9 cellular contexts compared by ENCODE assay signal in the genomic region with DNA sequence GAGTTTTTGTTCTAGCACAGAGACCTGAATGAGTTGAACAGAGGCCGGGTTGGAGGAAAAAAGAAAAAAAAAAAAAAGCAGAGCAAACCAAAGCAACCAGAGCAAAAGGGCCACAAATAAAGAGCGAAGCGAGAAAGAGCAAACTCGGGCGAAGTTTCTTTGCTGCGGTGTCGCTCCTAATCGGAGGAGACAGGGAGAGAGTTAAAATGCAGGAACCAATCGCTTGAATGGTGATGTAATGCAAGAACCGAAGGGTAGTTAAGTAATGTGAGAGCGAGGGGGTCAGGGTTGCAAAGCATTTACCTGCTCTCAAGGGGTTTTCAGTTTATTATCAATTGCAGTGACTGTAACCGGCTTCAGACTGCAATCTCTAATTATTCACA.
DNase-seq lines count a peak whose midpoint lies in the region; ATAC-seq and TF ChIP-seq lines count a peak whose summit lies in the region.
"Had no signal": no experiment of that assay in that cellular context is flagged by ENCODE, and none has a peak within 500 bp of the region (broad histone marks: within the 10 kb centered on the region; RNA-seq: fewer than 3 reads in every experiment).

No MANE protein-coding gene starts in this region.

- no peak overlapping the region for H3K4me3 Mint-ChIP-seq in activated CD4-positive, alpha-beta memory T cell treated with anti-CD3 and anti-CD28 coated beads for 36 hours
- H3K4me3 Mint-ChIP-seq: activated naive CD8-positive, alpha-beta T cell treated with anti-CD3 and anti-CD28 coated beads, Interleukin-2, amount 10 ng/mL, durations not matched to agents 7 days and 5 days had no signal

- H4K5ac ChIP-seq in IMR-90 (ENCODE audit: low read depth, low read length) = 0 out of 2 replicates have a peak overlapping the region, but pooled peaks have one; percentile 3

- H3K27ac ChIP-seq in IMR-90 (ENCODE audit: insufficient read depth, low read length) (peak overlapping the region; percentile 71), liver (ENCODE audit: low read depth in 1 of 2, low read length in 2 of 2) (peak overlapping the region; percentile 57 to 70), urinary bladder (ENCODE audit: low read depth) (no peak overlapping the region)

- H3K4me3 ChIP-seq in IMR-90 (ENCODE audit: insufficient read depth, low read depth, low read length) (peak overlapping the region; percentile 45), choroid plexus epithelial cell (ENCODE audit: low read depth, low read length) (peak overlapping the region; percentile 61), liver (ENCODE audit: low read depth in 1 of 3, low read length in 3 of 3) (peak overlapping the region in 2 of 3 donors; percentile 18 to 37), urinary bladder (ENCODE audit: low read depth, low read length) (peak overlapping the region; percentile 19)

- H2BK120ac ChIP-seq in IMR-90 (ENCODE audit: low read depth, low read length) = peak overlapping the region; percentile 79

- peak overlapping the region; percentile 41 for H4K91ac ChIP-seq in IMR-90 (ENCODE audit: insufficient read depth, low read depth, low read length)

- intact Hi-C loops in IMR-90 (cut with micrococcal nuclease) = loop anchor here (1.0 kb wide), 2 partner anchors 167 to 277 kb away; no protein-coding TSS in a partner anchor
- intact Hi-C loops in activated CD4-positive, alpha-beta memory T cell treated with anti-CD3 and anti-CD28 coated beads for 36 hours (cut with micrococcal nuclease) = no loop called here

- peak overlapping the region in 1 of 2 experiments; percentile 39; a peak in 2 of 4 replicates for H4K8ac ChIP-seq in IMR-90 (ENCODE audit: low read depth in 2 of 2, low read length in 2 of 2)

- no peaks in the 10 kb centered on the region for H3K4me1 Mint-ChIP-seq in activated CD4-positive, alpha-beta memory T cell treated with anti-CD3 and anti-CD28 coated beads for 36 hours (ENCODE audit: low read depth)
- H3K4me1 Mint-ChIP-seq: activated naive CD8-positive, alpha-beta T cell treated with anti-CD3 and anti-CD28 coated beads, Interleukin-2, amount 10 ng/mL, durations not matched to agents 7 days and 5 days had no signal

- no peak overlapping the region for H2AK9ac ChIP-seq in IMR-90 (replicated peaks; ENCODE audit: low read depth, low read length, poor library complexity)

- peak overlapping the region; percentile 57 for H2BK5ac ChIP-seq in IMR-90 (ENCODE audit: low read depth, low read length, poor library complexity, severe bottlenecking)

- peak overlapping the region; percentile 53 for H3K14ac ChIP-seq in IMR-90 (replicated peaks; ENCODE audit: low read depth, low read length)

- peak overlapping the region; percentile 81 for H3K56ac ChIP-seq in IMR-90 (ENCODE audit: extremely low read depth, insufficient read depth, low read length)

- TF ChIP-seq CTCF in IMR-90 (conservative IDR thresholded peaks at IDR 0.05; ENCODE audit: low read depth, low read length) = no peak
- TF ChIP-seq CTCF in choroid plexus epithelial cell (conservative IDR thresholded peaks at IDR 0.05; ENCODE audit: low read depth, low read length) = no peak
- no peak for TF ChIP-seq CTCF in liver (IDR thresholded peaks at IDR 0.05; ENCODE audit: low read depth, low read length, missing input control)

- peak; percentile 75 for DNase-seq in A172 (ENCODE audit: low spot score)
- peak; percentile 79 for DNase-seq in IMR-90
- DNase-seq in choroid plexus epithelial cell (ENCODE audit: low read depth) = peak; percentile 84
- DNase-seq in activated CD4-positive, alpha-beta memory T cell treated with anti-CD3 and anti-CD28 coated beads for 36 hours = no peak
- no peak for DNase-seq in activated naive CD4-positive, alpha-beta T cell treated with Interleukin-2 at 50 U/mL for 16 hours
- DNase-seq: activated naive CD8-positive, alpha-beta T cell treated with anti-CD3 and anti-CD28 coated beads, Interleukin-2, amount 10 ng/mL, durations not matched to agents 7 days and 5 days had no signal

- TF ChIP-seq POLR2A in IMR-90 (IDR thresholded peaks at IDR 0.05; ENCODE audit: low read depth, low read length) = peak; percentile 48; the same call in 1 of the 2 replicates

- H2BK15ac ChIP-seq in IMR-90 (ENCODE audit: low read depth, low read length) = peak overlapping the region; percentile 12; the same call in 1 of the 3 replicates

- BruUV-seq in IMR-90 (replicated peaks; lab: Mats Ljungman, UMichigan) = TSS peak; percentile 90

- no peaks in the 10 kb centered on the region for H4K20me1 ChIP-seq in IMR-90 (ENCODE audit: insufficient read depth, low read length)

- no peak overlapping the region for H3K23ac ChIP-seq in IMR-90 (ENCODE audit: low read depth, low read length)

- H2AFZ ChIP-seq in IMR-90 (replicated peaks; ENCODE audit: low read length, poor library complexity) = peak overlapping the region; percentile 72

- no peak overlapping the region for H3K27ac Mint-ChIP-seq in activated CD4-positive, alpha-beta memory T cell treated with anti-CD3 and anti-CD28 coated beads for 36 hours
- H3K27ac Mint-ChIP-seq: activated naive CD8-positive, alpha-beta T cell treated with anti-CD3 and anti-CD28 coated beads, Interleukin-2, amount 10 ng/mL, durations not matched to agents 7 days and 5 days had no signal

- peak; percentile 58 for ATAC-seq in IMR-90 (ENCODE audit: low read depth)
- ATAC-seq in HG03025 (IDR thresholded peaks at IDR 0.05; ENCODE audit: low FRiP score, unreplicated experiment) = no peak

- 0 out of 4 replicates have a peak, but pooled peaks cover 4 to 5% of the 10 kb centered on the region in 2 experiments for H3K79me1 ChIP-seq in IMR-90 (ENCODE audit: low read depth in 1 of 2, low read length in 2 of 2)

- H3K27me3 ChIP-seq in IMR-90 (ENCODE audit: control insufficient read depth, insufficient read depth, low read length) (no peaks in the 10 kb centered on the region), liver (ENCODE audit: control insufficient read depth in 4 of 4, insufficient read depth in 4 of 4, low read length in 3 of 4) (peaks cover 0 to 4% (median 0%) of the 10 kb centered on the region in 4 donors)

- H3K36me3 Mint-ChIP-seq in activated CD4-positive, alpha-beta memory T cell treated with anti-CD3 and anti-CD28 coated beads for 36 hours = no peaks in the 10 kb centered on the region
- H3K36me3 Mint-ChIP-seq: activated naive CD8-positive, alpha-beta T cell treated with anti-CD3 and anti-CD28 coated beads, Interleukin-2, amount 10 ng/mL, durations not matched to agents 7 days and 5 days had no signal

- peak overlapping the region; percentile 57; the same call in 1 of the 2 replicates for H2BK20ac ChIP-seq in IMR-90 (ENCODE audit: low read depth, low read length)

- H3K4me1 ChIP-seq in IMR-90 (ENCODE audit: control insufficient read depth, insufficient read depth, low read length) (peaks cover 4% of the 10 kb centered on the region), liver (ENCODE audit: control insufficient read depth in 4 of 4, insufficient read depth in 4 of 4, low read length in 3 of 4) (peaks cover 0 to 2% (median 0%) of the 10 kb centered on the region in 4 donors), urinary bladder (ENCODE audit: insufficient read depth) (no peaks in the 10 kb centered on the region)

- CTCF ChIA-PET in IMR-90 (lab: Yijun Ruan, JAX) = interaction anchor here (1.3 kb wide), 1 partner anchor 1491 kb away, joined by 4 read pairs; no protein-coding TSS in a partner anchor
- CTCF ChIA-PET in activated CD4-positive, alpha-beta memory T cell treated with anti-CD3 and anti-CD28 coated beads for 36 hours (lab: Charles Lee) = no interaction called here

- peak overlapping the region; percentile 67 for H3K4ac ChIP-seq in IMR-90 (ENCODE audit: low read depth, low read length)

- peak overlapping the region; percentile 88 for H3K4me2 ChIP-seq in IMR-90 (ENCODE audit: low read depth, low read length)

- WGBS in IMR-90 (ENCODE audit: extremely low coverage in 2 of 2, insufficient read length in 1 of 2), 2 experiments = no CpG with 5 or more reads among the region's 12 CpGs
- 13% methylated on average over 12 of the region's 12 CpGs for WGBS in liver
- WGBS in urinary bladder = 3% methylated on average over 12 of the region's 12 CpGs

- in situ Hi-C loops in IMR-90 (cut with MboI; ENCODE audit: low sequenced_read_pairs) = no loop called here

- no peaks in the 10 kb centered on the region for H3K9me3 Mint-ChIP-seq in activated CD4-positive, alpha-beta memory T cell treated with anti-CD3 and anti-CD28 coated beads for 36 hours
- H3K9me3 Mint-ChIP-seq: activated naive CD8-positive, alpha-beta T cell treated with anti-CD3 and anti-CD28 coated beads, Interleukin-2, amount 10 ng/mL, durations not matched to agents 7 days and 5 days had no signal

- H3K9me1 ChIP-seq in IMR-90 (ENCODE audit: insufficient read depth, low read length) = no peaks in the 10 kb centered on the region

- no peak overlapping the region for H2AK5ac ChIP-seq in IMR-90 (ENCODE audit: low read depth, low read length)

- TF ChIP-seq RAD21 in IMR-90 (IDR thresholded peaks at IDR 0.05; ENCODE audit: low read length) (no peak), liver (IDR thresholded peaks at IDR 0.05) (no peak)

- POLR2A ChIA-PET in IMR-90 (lab: Charles Lee; ENCODE audit: unreplicated experiment) = interaction anchor here (0.8 to 1.0 kb wide), 2 partner anchors 8 to 24 kb away, joined by 3 read pairs; no protein-coding TSS in a partner anchor
- POLR2A ChIA-PET in activated CD4-positive, alpha-beta memory T cell treated with anti-CD3 and anti-CD28 coated beads for 36 hours (lab: Charles Lee) = no interaction called here

- H3K9me3 ChIP-seq in IMR-90 (ENCODE audit: control insufficient read depth, insufficient read depth, low read length) = no peaks in the 10 kb centered on the region
- H3K9me3 ChIP-seq in liver (ENCODE audit: control insufficient read depth in 4 of 4, low read length in 3 of 4) = no peaks in the 10 kb centered on the region

- H3K9ac ChIP-seq in IMR-90 (ENCODE audit: low read depth, low read length) (peak overlapping the region; percentile 58), liver (ENCODE audit: low read depth in 1 of 2, low read length in 2 of 2) (peak overlapping the region; percentile 22 to 63)

- peak overlapping the region; percentile 60 for H3K18ac ChIP-seq in IMR-90 (ENCODE audit: low read depth, low read length)

- dilution Hi-C loops in IMR-90 (cut with HindIII; ENCODE audit: low sequenced_read_pairs, unreplicated experiment) = no loop called here

- H3K36me3 ChIP-seq in IMR-90 (ENCODE audit: control insufficient read depth, insufficient read depth, low read length) (no peaks in the 10 kb centered on the region), liver (ENCODE audit: control insufficient read depth in 4 of 4, insufficient read depth in 3 of 4, low read depth in 1 of 4, low read length in 3 of 4) (no peaks in the 10 kb centered on the region), urinary bladder (ENCODE audit: insufficient read depth) (no peaks in the 10 kb centered on the region)

- H3K27me3 Mint-ChIP-seq in activated CD4-positive, alpha-beta memory T cell treated with anti-CD3 and anti-CD28 coated beads for 36 hours = peaks cover 15% of the 10 kb centered on the region

TF ChIP-seq in IMR-90, 13 proteins besides CTCF, POLR2A, EP300 and RAD21:
- TF ChIP-seq CEBPB (IDR thresholded peaks at IDR 0.05; ENCODE audit: low read depth, low read length) (peak; percentile 72), CHD1 (IDR thresholded peaks at IDR 0.05; ENCODE audit: low read depth, low read length) (no peak)

Comparison
In these comparisons a context has a peak if more than half of its experiments do, and no peak if none do; other contexts are left out.
1. DNase-seq: peak in A172 (single experiment), IMR-90 (single experiment) and choroid plexus epithelial cell (single experiment); none in activated CD4-positive, alpha-beta memory T cell treated with anti-CD3 and anti-CD28 coated beads for 36 hours (single experiment) and activated naive CD4-positive, alpha-beta T cell treated with Interleukin-2 at 50 U/mL for 16 hours (single experiment).
2. Peak in every context shown above with its lines, with median percentiles within 50 percentile points of each other: H3K4me3 ChIP-seq.